In genomic region chr2:6917071-6917760, GRCh38 we compare ENCODE assay signal across 8 cellular contexts. TPM values are rescaled to one million over a fixed set of nuclear protein-coding genes. Genes with fewer than 3 reads are reported as not detected.
DNase-seq lines count a peak whose midpoint lies in the region; ATAC-seq and TF ChIP-seq lines count a peak whose summit lies in the region.

TSS of gene RNF144A (plus strand) at chr2:6917412. CDS start at chr2:6996927, 79,515 bp downstream.

- H3K9me3 ChIP-seq in AG04450 (ENCODE audit: control insufficient read depth, insufficient read depth, low read length) (no peaks in the 10 kb centered on the region; the same call in 1 of the 2 replicates), mucosa of rectum (ENCODE audit: control insufficient read depth in 2 of 2, low read length in 2 of 2) (no peaks in the 10 kb centered on the region)

- CTCF ChIA-PET in AG04450 (lab: Charles Lee): interaction anchor here (0.5 to 1.7 kb wide), 8 partner anchors 11 to 712 kb away, joined by 3 to 8 read pairs (median 3); no protein-coding TSS in a partner anchor

- no peaks in the 10 kb centered on the region for H3K36me3 ChIP-seq in mucosa of rectum (ENCODE audit: control insufficient read depth in 2 of 2, insufficient read depth in 2 of 2, low read length in 2 of 2)

- H3K9ac ChIP-seq in mucosa of rectum (ENCODE audit: low read depth in 1 of 2, low read length in 2 of 2): peak within 1 kb of the TSS; percentile 48 to 85

- H3K4me3 ChIP-seq in AG04450 (ENCODE audit: low read depth, low read length) (peak within 1 kb of the TSS; percentile 49), epithelial cell of esophagus (ENCODE audit: low read length) (no peak within 1 kb of the TSS), mucosa of rectum (ENCODE audit: low read length in 2 of 2) (peak within 1 kb of the TSS; percentile 68 to 70)

- peaks cover 4 to 18% of the 10 kb centered on the region in 2 donors for H3K4me1 ChIP-seq in mucosa of rectum (ENCODE audit: control insufficient read depth in 2 of 2, insufficient read depth in 2 of 2, low read length in 2 of 2)

- POLR2A ChIA-PET in AG04450 (lab: Yijun Ruan, JAX): no interaction called here

- TF ChIP-seq CTCF in AG04450 (IDR thresholded peaks at IDR 0.05; ENCODE audit: low read depth, low read length) (peak; percentile 29; the same call in 1 of the 2 replicates), epithelial cell of esophagus (IDR thresholded peaks at IDR 0.05; ENCODE audit: insufficient read depth, low read depth, low read length, missing control alignments) (peak; percentile 3)

- ATAC-seq in GM18867 (IDR thresholded peaks at IDR 0.05; ENCODE audit: unreplicated experiment): peak; percentile 93
- peak; percentile 80 for ATAC-seq in HG03135 (IDR thresholded peaks at IDR 0.05; ENCODE audit: unreplicated experiment)

- no peak for DNase-seq in AG04450 (ENCODE audit: low read depth, low spot score)
- DNase-seq in NCI-H69 (lab: John Stamatoyannopoulos, UW): peak; percentile 69
- peak; percentile 63 for DNase-seq in activated T-cell treated with anti-CD3 and anti-CD28 coated beads for 1 hour (ENCODE audit: low read depth)
- DNase-seq in epithelial cell of esophagus (ENCODE audit: low read depth): peak; percentile 44
- peak; percentile 20 to 70 for DNase-seq in stimulated activated CD8-positive, alpha-beta memory T cell treated with anti-CD3 and anti-CD28 coated beads, Interleukin-7, amount 100 ng/mL, for 4 hours (ENCODE audit: low read depth in 2 of 2)

- H3K27ac ChIP-seq in AG04450 (ENCODE audit: low read depth, low read length) (no peak within 1 kb of the TSS), mucosa of rectum (ENCODE audit: low read depth in 2 of 2, low read length in 2 of 2) (peak within 1 kb of the TSS in 1 of 2 donors; percentile 40)

- H3K27me3 ChIP-seq in AG04450 (ENCODE audit: control insufficient read depth, insufficient read depth, low read length): peaks cover 12% of the 10 kb centered on the region
- no peaks in the 10 kb centered on the region for H3K27me3 ChIP-seq in mucosa of rectum (ENCODE audit: control insufficient read depth in 2 of 2, insufficient read depth in 2 of 2, low read length in 2 of 2)

RNA-seq across cellular contexts. Expression of gene RNF144A, which starts in this region (rescaled TPM):
- 0.17 and 0.24 TPM in 2 replicates for polyA plus RNA-seq in AG04450 (2011; rRNA removed)
- polyA minus RNA-seq in AG04450 (2011; rRNA and poly(A)+ RNA removed): 0.43 and 1.9 TPM in 2 replicates
